ENCODE assay signal across 13 cellular contexts in the genomic region with DNA sequence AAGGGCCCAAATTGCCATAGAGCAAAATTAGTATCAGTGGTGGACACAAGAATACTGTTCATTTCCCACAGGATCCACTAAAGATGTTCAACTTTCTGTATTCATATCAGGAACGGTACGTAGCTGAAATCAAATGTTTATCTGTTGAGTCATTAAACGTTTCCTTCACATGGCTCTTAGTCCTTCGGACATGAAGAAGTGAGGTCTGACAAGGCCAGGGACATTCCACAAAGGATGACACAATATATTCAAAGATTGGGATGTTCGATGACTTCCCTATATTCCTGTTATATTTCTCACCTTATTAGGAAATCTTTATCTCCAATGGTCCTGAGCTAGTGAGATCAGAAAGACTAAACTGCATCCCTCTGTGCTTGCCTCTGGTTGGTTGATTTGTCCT.
DNase-seq lines count a peak whose midpoint lies in the region; ATAC-seq and TF ChIP-seq lines count a peak whose summit lies in the region.
"Had no signal": no experiment of that assay in that cellular context is flagged by ENCODE, and none has a peak within 500 bp of the region (broad histone marks: within the 10 kb centered on the region; RNA-seq: fewer than 3 reads in every experiment).

No MANE protein-coding gene starts in this region.

- H3K36me3 Mint-ChIP-seq in activated naive CD8-positive, alpha-beta T cell treated with anti-CD3 and anti-CD28 coated beads for 36 hours, result peaks cover 94% of the 10 kb centered on the region

- DNase-seq in right atrium auricular region (ENCODE audit: low spot score), result no peak
- DNase-seq in right cardiac atrium, result no peak
- DNase-seq in activated naive CD8-positive, alpha-beta T cell treated with anti-CD3 and anti-CD28 coated beads for 36 hours, result no peak
- peak; percentile 80 for DNase-seq in glomerular visceral epithelial cell (ENCODE audit: extremely low spot score)
- DNase-seq in vagina (ENCODE audit: extremely low spot score in 2 of 2), result no peak
- no peak for DNase-seq in activated CD4-positive, alpha-beta T cell treated with anti-CD3 and anti-CD28 coated beads for 48 hours
- DNase-seq in Ammon's horn (ENCODE audit: low spot score), result no peak
- DNase-seq in nucleus accumbens (lab: John Stamatoyannopoulos, UW), result no peak
- DNase-seq: H9, left colon, NCI-H187 treated with DMSO at 0.1 percent for 48 hours, SHP77 had no signal

- TF ChIP-seq POLR2A in vagina (IDR thresholded peaks at IDR 0.05), result no peak

- peaks cover 75% of the 10 kb centered on the region for H3K4me1 Mint-ChIP-seq in activated naive CD8-positive, alpha-beta T cell treated with anti-CD3 and anti-CD28 coated beads for 36 hours
- H3K4me1 Mint-ChIP-seq: H9 had no signal

- no peak overlapping the region for H3K4me3 Mint-ChIP-seq in activated naive CD8-positive, alpha-beta T cell treated with anti-CD3 and anti-CD28 coated beads for 36 hours
- H3K4me3 Mint-ChIP-seq: H9 had no signal

- H3K36me3 ChIP-seq in right atrium auricular region (peaks cover 38% of the 10 kb centered on the region), vagina (peaks cover 0 to 26% of the 10 kb centered on the region in 2 donors)

- H3K27ac ChIP-seq in right atrium auricular region (peak overlapping the region; percentile 30 to 61), right cardiac atrium (ENCODE audit: low read length) (no peak overlapping the region), vagina (peak overlapping the region; percentile 53)
- H3K27ac ChIP-seq: C4-2B had no signal

- H3K27ac Mint-ChIP-seq in activated naive CD8-positive, alpha-beta T cell treated with anti-CD3 and anti-CD28 coated beads for 36 hours, result peak overlapping the region; percentile 24
- H3K27ac Mint-ChIP-seq: H9 had no signal

- no peaks in the 10 kb centered on the region for H3K27me3 ChIP-seq in right atrium auricular region
- no peaks in the 10 kb centered on the region for H3K27me3 ChIP-seq in right cardiac atrium (ENCODE audit: control insufficient read depth, insufficient read depth)
- H3K27me3 ChIP-seq in vagina, result no peaks in the 10 kb centered on the region

- intact Hi-C loops in right cardiac atrium (cut with DNase I), result no loop called here
- intact Hi-C loops in vagina (cut with DNase I), result no loop called here

- ATAC-seq in right cardiac atrium, result no peak
- ATAC-seq: left colon had no signal

- H3K4me3 ChIP-seq in right atrium auricular region, result no peak overlapping the region
- no peak overlapping the region for H3K4me3 ChIP-seq in right cardiac atrium (ENCODE audit: low read length)
- no peak overlapping the region for H3K4me3 ChIP-seq in vagina

- peaks cover 4% of the 10 kb centered on the region for H3K9me3 Mint-ChIP-seq in activated naive CD8-positive, alpha-beta T cell treated with anti-CD3 and anti-CD28 coated beads for 36 hours
- H3K9me3 Mint-ChIP-seq: H9 had no signal

- H3K4me1 ChIP-seq in right atrium auricular region (peaks cover 0 to 47% of the 10 kb centered on the region in 2 donors), right cardiac atrium (ENCODE audit: control insufficient read depth, insufficient read depth, low read length) (peaks cover 22% of the 10 kb centered on the region), vagina (peaks cover 17% of the 10 kb centered on the region)

- H3K9me3 ChIP-seq in right atrium auricular region (no peaks in the 10 kb centered on the region), right cardiac atrium (ENCODE audit: control insufficient read depth, low read length) (no peaks in the 10 kb centered on the region), vagina (no peaks in the 10 kb centered on the region)

- H3K27me3 Mint-ChIP-seq in activated naive CD8-positive, alpha-beta T cell treated with anti-CD3 and anti-CD28 coated beads for 36 hours, result no peaks in the 10 kb centered on the region

- no peak for TF ChIP-seq CTCF in right atrium auricular region (IDR thresholded peaks at IDR 0.05)
- TF ChIP-seq CTCF in vagina (IDR thresholded peaks at IDR 0.05), result no peak

- WGBS in right cardiac atrium, result 39% methylated on average over 5 of the region's 5 CpGs
